In the genomic region with DNA sequence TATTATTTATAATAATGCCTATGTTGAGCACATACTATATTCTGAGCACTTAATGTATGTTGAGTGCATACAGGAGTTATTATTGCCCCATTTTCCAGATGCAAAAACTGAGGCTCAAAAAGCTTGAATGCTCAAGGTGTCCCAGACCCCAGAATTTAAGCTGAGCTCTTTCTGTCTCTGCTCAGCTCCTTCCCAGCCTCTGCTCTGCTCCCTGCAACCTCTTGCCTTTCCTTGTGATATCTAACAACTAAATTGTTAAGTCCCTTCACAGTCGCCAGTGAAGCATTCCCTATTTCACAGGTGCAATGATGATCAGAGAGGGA, we compare ENCODE assay signal across 1 cellular context.
TF ChIP-seq lines count a peak whose summit lies in the region.

No MANE protein-coding gene starts in this region.

TF ChIP-seq in H1, 55 proteins besides CTCF, POLR2A, EP300 and RAD21:
- no peak for TF ChIP-seq TAF7 (optimal IDR thresholded peaks at IDR 0.05; ENCODE audit: borderline replicate concordance, low read depth, low read length)
- no peak for TF ChIP-seq KDM4A (IDR thresholded peaks at IDR 0.05; ENCODE audit: low read depth, low read length, severe bottlenecking)
- no peak for TF ChIP-seq CREB1 (IDR thresholded peaks at IDR 0.05)
- TF ChIP-seq POLR2AphosphoS5 (IDR thresholded peaks at IDR 0.05; ENCODE audit: low read depth, low read length): no peak
TF ChIP-seq in H1: peak in this region for 0.
